Comparison of ENCODE assay signal across 1 cellular context in the genomic region with DNA sequence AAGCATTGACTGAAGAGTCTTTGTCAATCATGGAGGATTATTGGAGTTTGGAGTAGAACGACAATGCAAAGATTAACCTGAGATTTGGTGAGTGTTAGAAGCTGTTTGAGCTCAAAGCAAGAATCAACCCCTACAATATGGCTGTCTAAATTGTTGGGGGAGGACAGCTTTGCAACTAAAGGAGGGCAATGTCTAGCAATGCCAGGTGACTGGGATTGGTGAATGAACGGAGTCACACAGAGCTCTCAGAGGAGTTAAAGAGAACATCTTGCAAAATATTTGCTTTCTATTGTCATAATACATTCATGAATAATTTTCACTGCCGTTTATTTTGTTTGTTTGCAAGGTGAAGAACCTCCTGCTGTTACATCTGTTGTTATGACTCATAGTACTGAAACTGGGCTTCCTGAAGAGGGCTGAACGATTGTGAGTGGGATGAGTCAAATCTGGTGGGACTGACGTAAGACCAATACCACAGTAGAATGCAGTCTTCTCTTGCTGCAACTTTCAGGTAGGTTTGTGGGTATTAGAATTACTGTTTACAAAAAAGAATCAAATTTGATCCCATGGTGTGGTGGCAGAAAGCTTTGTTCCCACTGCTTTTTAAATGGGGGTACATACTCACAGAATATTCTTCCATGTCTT.
TF ChIP-seq lines count a peak whose summit lies in the region.

No MANE protein-coding gene starts in this region.

TF ChIP-seq in GM12878, 131 proteins besides CTCF, POLR2A, EP300 and RAD21 (continued from another document and continues in another):
- TF ChIP-seq, protein P1, sequence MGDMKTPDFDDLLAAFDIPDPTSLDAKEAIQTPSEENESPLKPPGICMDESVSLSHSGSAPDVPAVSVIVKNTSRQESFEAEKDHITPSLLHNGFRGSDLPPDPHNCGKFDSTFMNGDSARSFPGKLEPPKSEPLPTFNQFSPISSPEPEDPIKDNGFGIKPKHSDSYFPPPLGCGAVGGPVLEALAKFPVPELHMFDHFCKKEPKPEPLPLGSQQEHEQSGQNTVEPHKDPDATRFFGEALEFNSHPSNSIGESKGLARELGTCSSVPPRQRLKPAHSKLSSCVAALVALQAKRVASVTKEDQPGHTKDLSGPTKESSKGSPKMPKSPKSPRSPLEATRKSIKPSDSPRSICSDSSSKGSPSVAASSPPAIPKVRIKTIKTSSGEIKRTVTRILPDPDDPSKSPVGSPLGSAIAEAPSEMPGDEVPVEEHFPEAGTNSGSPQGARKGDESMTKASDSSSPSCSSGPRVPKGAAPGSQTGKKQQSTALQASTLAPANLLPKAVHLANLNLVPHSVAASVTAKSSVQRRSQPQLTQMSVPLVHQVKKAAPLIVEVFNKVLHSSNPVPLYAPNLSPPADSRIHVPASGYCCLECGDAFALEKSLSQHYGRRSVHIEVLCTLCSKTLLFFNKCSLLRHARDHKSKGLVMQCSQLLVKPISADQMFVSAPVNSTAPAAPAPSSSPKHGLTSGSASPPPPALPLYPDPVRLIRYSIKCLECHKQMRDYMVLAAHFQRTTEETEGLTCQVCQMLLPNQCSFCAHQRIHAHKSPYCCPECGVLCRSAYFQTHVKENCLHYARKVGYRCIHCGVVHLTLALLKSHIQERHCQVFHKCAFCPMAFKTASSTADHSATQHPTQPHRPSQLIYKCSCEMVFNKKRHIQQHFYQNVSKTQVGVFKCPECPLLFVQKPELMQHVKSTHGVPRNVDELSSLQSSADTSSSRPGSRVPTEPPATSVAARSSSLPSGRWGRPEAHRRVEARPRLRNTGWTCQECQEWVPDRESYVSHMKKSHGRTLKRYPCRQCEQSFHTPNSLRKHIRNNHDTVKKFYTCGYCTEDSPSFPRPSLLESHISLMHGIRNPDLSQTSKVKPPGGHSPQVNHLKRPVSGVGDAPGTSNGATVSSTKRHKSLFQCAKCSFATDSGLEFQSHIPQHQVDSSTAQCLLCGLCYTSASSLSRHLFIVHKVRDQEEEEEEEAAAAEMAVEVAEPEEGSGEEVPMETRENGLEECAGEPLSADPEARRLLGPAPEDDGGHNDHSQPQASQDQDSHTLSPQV (IDR thresholded peaks at IDR 0.05), result no peak
- TF ChIP-seq BACH1 (IDR thresholded peaks at IDR 0.05; ENCODE audit: borderline replicate concordance) (0 out of 2 replicates have a peak, but pooled peaks have one; percentile 21), SRF (IDR thresholded peaks at IDR 0.05; ENCODE audit: low read depth in 2 of 2, low read length in 2 of 2) (peak in 1 of 2 experiments; percentile 78; a peak in 2 of 4 replicates), FOXM1 (IDR thresholded peaks at IDR 0.05; ENCODE audit: low read depth, low read length) (peak; percentile 96), STAT3 (IDR thresholded peaks at IDR 0.05; ENCODE audit: low read depth, low read length) (no peak; the same call in 1 of the 2 replicates), MTA3 (IDR thresholded peaks at IDR 0.05; ENCODE audit: borderline replicate concordance, low read length) (peak; percentile 92; the same call in 1 of the 2 replicates), GABPA (IDR thresholded peaks at IDR 0.05; ENCODE audit: low read depth) (peak; percentile 76), POLR2AphosphoS5 (IDR thresholded peaks at IDR 0.05; ENCODE audit: low read length) (no peak), EZH2 (IDR thresholded peaks at IDR 0.05; ENCODE audit: borderline replicate concordance, control insufficient read depth, low read depth, low read length) (0 out of 2 replicates have a peak, but pooled peaks have one; percentile 88), POU2F2 (IDR thresholded peaks at IDR 0.05; ENCODE audit: borderline replicate concordance, low read depth, low read length) (peak; percentile 92), IKZF1 (conservative IDR thresholded peaks at IDR 0.05) (peak; percentile 50), CREM (IDR thresholded peaks at IDR 0.05; ENCODE audit: low read depth) (peak; percentile 97), FOS (IDR thresholded peaks at IDR 0.05; ENCODE audit: borderline replicate concordance, extremely low read depth, insufficient read length) (peak; percentile 0), MEF2B (IDR thresholded peaks at IDR 0.05; ENCODE audit: partially characterized antibody, poor library complexity, severe bottlenecking) (peak; percentile 58), KLF5 (IDR thresholded peaks at IDR 0.05; ENCODE audit: partially characterized antibody) (no peak), ZBED1 (IDR thresholded peaks at IDR 0.05; ENCODE audit: borderline replicate concordance) (peak; percentile 91; the same call in 1 of the 2 replicates), GATAD2B (conservative IDR thresholded peaks at IDR 0.05; ENCODE audit: low read depth) (no peak), RBBP5 (conservative IDR thresholded peaks at IDR 0.05) (no peak), YY1 (IDR thresholded peaks at IDR 0.05; ENCODE audit: low read depth, low read length) (peak; percentile 59; the same call in 1 of the 2 replicates), MTA2 (IDR thresholded peaks at IDR 0.05; ENCODE audit: low read depth) (peak; percentile 80; the same call in 1 of the 2 replicates), SREBF1 (IDR thresholded peaks at IDR 0.05; ENCODE audit: low read length) (no peak), ZZZ3 (IDR thresholded peaks at IDR 0.05; ENCODE audit: control insufficient read depth, insufficient read length, low read depth) (no peak), CBFB (IDR thresholded peaks at IDR 0.05; ENCODE audit: low read depth) (peak; percentile 81; the same call in 1 of the 2 replicates), CEBPB (IDR thresholded peaks at IDR 0.05; ENCODE audit: borderline replicate concordance in 1 of 2, low read depth in 2 of 2, low read length in 2 of 2) (peak in 1 of 2 experiments; percentile 97; a peak in 2 of 4 replicates), MEF2A (IDR thresholded peaks at IDR 0.05; ENCODE audit: insufficient read depth, low read depth, low read length) (peak; percentile 88), SIN3A (IDR thresholded peaks at IDR 0.05; ENCODE audit: low read depth, low read length) (no peak), TCF7 (IDR thresholded peaks at IDR 0.05; ENCODE audit: borderline replicate concordance) (peak; percentile 76), JUNB (IDR thresholded peaks at IDR 0.05) (peak; percentile 100), POLR2AphosphoS2 (IDR thresholded peaks at IDR 0.05; ENCODE audit: low read depth, low read length) (no peak), IKZF2 (IDR thresholded peaks at IDR 0.05) (peak; percentile 87 to 92), SPI1 (IDR thresholded peaks at IDR 0.05; ENCODE audit: borderline replicate concordance, insufficient read depth, low read depth, low read length) (no peak), EGR1 (IDR thresholded peaks at IDR 0.05; ENCODE audit: borderline replicate concordance in 1 of 2, low read depth in 2 of 2, low read length in 2 of 2) (0 out of 3 replicates have a peak, but pooled peaks of 1 of the 2 experiments have one; percentile 10)
- TF ChIP-seq, protein P2, sequence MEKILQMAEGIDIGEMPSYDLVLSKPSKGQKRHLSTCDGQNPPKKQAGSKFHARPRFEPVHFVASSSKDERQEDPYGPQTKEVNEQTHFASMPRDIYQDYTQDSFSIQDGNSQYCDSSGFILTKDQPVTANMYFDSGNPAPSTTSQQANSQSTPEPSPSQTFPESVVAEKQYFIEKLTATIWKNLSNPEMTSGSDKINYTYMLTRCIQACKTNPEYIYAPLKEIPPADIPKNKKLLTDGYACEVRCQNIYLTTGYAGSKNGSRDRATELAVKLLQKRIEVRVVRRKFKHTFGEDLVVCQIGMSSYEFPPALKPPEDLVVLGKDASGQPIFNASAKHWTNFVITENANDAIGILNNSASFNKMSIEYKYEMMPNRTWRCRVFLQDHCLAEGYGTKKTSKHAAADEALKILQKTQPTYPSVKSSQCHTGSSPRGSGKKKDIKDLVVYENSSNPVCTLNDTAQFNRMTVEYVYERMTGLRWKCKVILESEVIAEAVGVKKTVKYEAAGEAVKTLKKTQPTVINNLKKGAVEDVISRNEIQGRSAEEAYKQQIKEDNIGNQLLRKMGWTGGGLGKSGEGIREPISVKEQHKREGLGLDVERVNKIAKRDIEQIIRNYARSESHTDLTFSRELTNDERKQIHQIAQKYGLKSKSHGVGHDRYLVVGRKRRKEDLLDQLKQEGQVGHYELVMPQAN (conservative IDR thresholded peaks at IDR 0.05), result no peak
- TF ChIP-seq, protein P3, sequence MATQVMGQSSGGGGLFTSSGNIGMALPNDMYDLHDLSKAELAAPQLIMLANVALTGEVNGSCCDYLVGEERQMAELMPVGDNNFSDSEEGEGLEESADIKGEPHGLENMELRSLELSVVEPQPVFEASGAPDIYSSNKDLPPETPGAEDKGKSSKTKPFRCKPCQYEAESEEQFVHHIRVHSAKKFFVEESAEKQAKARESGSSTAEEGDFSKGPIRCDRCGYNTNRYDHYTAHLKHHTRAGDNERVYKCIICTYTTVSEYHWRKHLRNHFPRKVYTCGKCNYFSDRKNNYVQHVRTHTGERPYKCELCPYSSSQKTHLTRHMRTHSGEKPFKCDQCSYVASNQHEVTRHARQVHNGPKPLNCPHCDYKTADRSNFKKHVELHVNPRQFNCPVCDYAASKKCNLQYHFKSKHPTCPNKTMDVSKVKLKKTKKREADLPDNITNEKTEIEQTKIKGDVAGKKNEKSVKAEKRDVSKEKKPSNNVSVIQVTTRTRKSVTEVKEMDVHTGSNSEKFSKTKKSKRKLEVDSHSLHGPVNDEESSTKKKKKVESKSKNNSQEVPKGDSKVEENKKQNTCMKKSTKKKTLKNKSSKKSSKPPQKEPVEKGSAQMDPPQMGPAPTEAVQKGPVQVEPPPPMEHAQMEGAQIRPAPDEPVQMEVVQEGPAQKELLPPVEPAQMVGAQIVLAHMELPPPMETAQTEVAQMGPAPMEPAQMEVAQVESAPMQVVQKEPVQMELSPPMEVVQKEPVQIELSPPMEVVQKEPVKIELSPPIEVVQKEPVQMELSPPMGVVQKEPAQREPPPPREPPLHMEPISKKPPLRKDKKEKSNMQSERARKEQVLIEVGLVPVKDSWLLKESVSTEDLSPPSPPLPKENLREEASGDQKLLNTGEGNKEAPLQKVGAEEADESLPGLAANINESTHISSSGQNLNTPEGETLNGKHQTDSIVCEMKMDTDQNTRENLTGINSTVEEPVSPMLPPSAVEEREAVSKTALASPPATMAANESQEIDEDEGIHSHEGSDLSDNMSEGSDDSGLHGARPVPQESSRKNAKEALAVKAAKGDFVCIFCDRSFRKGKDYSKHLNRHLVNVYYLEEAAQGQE (IDR thresholded peaks at IDR 0.05; ENCODE audit: low read depth, low read length), result peak; percentile 30; the same call in 1 of the 2 replicates
- TF ChIP-seq, protein P4, sequence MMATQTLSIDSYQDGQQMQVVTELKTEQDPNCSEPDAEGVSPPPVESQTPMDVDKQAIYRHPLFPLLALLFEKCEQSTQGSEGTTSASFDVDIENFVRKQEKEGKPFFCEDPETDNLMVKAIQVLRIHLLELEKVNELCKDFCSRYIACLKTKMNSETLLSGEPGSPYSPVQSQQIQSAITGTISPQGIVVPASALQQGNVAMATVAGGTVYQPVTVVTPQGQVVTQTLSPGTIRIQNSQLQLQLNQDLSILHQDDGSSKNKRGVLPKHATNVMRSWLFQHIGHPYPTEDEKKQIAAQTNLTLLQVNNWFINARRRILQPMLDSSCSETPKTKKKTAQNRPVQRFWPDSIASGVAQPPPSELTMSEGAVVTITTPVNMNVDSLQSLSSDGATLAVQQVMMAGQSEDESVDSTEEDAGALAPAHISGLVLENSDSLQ (IDR thresholded peaks at IDR 0.05), result 0 out of 2 replicates have a peak, but pooled peaks have one; percentile 18
- TF ChIP-seq, protein P5, sequence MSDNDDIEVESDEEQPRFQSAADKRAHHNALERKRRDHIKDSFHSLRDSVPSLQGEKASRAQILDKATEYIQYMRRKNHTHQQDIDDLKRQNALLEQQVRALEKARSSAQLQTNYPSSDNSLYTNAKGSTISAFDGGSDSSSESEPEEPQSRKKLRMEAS (IDR thresholded peaks at IDR 0.05; ENCODE audit: low read depth, low read length), result no peak
- TF ChIP-seq, protein P6, sequence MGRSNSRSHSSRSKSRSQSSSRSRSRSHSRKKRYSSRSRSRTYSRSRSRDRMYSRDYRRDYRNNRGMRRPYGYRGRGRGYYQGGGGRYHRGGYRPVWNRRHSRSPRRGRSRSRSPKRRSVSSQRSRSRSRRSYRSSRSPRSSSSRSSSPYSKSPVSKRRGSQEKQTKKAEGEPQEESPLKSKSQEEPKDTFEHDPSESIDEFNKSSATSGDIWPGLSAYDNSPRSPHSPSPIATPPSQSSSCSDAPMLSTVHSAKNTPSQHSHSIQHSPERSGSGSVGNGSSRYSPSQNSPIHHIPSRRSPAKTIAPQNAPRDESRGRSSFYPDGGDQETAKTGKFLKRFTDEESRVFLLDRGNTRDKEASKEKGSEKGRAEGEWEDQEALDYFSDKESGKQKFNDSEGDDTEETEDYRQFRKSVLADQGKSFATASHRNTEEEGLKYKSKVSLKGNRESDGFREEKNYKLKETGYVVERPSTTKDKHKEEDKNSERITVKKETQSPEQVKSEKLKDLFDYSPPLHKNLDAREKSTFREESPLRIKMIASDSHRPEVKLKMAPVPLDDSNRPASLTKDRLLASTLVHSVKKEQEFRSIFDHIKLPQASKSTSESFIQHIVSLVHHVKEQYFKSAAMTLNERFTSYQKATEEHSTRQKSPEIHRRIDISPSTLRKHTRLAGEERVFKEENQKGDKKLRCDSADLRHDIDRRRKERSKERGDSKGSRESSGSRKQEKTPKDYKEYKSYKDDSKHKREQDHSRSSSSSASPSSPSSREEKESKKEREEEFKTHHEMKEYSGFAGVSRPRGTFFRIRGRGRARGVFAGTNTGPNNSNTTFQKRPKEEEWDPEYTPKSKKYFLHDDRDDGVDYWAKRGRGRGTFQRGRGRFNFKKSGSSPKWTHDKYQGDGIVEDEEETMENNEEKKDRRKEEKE (IDR thresholded peaks at IDR 0.05), result no peak
- TF ChIP-seq, protein P7, sequence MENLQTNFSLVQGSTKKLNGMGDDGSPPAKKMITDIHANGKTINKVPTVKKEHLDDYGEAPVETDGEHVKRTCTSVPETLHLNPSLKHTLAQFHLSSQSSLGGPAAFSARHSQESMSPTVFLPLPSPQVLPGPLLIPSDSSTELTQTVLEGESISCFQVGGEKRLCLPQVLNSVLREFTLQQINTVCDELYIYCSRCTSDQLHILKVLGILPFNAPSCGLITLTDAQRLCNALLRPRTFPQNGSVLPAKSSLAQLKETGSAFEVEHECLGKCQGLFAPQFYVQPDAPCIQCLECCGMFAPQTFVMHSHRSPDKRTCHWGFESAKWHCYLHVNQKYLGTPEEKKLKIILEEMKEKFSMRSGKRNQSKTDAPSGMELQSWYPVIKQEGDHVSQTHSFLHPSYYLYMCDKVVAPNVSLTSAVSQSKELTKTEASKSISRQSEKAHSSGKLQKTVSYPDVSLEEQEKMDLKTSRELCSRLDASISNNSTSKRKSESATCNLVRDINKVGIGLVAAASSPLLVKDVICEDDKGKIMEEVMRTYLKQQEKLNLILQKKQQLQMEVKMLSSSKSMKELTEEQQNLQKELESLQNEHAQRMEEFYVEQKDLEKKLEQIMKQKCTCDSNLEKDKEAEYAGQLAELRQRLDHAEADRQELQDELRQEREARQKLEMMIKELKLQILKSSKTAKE (IDR thresholded peaks at IDR 0.05; ENCODE audit: low read depth, poor library complexity, severe bottlenecking), result peak; percentile 76
- TF ChIP-seq, protein P8, sequence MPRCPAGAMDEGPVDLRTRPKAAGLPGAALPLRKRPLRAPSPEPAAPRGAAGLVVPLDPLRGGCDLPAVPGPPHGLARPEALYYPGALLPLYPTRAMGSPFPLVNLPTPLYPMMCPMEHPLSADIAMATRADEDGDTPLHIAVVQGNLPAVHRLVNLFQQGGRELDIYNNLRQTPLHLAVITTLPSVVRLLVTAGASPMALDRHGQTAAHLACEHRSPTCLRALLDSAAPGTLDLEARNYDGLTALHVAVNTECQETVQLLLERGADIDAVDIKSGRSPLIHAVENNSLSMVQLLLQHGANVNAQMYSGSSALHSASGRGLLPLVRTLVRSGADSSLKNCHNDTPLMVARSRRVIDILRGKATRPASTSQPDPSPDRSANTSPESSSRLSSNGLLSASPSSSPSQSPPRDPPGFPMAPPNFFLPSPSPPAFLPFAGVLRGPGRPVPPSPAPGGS (IDR thresholded peaks at IDR 0.05; ENCODE audit: borderline replicate concordance, insufficient read depth, low read depth, low read length, poor library complexity, severe bottlenecking), result peak; percentile 92
